Comparison of ENCODE assay signal across 10 cellular contexts in genomic region chr6:167683028-167683862, GRCh38.
DNase-seq lines count a peak whose midpoint lies in the region; ATAC-seq and TF ChIP-seq lines count a peak whose summit lies in the region.
"Had no signal": no experiment of that assay in that cellular context is flagged by ENCODE, and none has a peak within 500 bp of the region (broad histone marks: within the 10 kb centered on the region; RNA-seq: fewer than 3 reads in every experiment).

No MANE protein-coding gene starts in this region.

- H3K36me3 Mint-ChIP-seq in brain, result no peaks in the 10 kb centered on the region

- H3K27me3 ChIP-seq in hepatocyte, result no peaks in the 10 kb centered on the region

- peak; percentile 36 for DNase-seq in G401 (ENCODE audit: low spot score)
- DNase-seq in hepatocyte (ENCODE audit: low spot score), result peak; percentile 85
- peak; percentile 93 for DNase-seq in pulmonary artery endothelial cell (ENCODE audit: low read depth, low spot score)
- no peak for DNase-seq in NCI-H446 (lab: John Stamatoyannopoulos, UW)
- DNase-seq in NCI-H1436 treated with DMSO at 0.1 percent for 48 hours (lab: John Stamatoyannopoulos, UW), result no peak
- no peak for DNase-seq in NCI-H1417 (lab: John Stamatoyannopoulos, UW)
- DNase-seq: DMS79 treated with DMSO at 0.1 percent for 48 hours had no signal

- in situ Hi-C loops in G401 (cut with HindIII; ENCODE audit: low sequenced_read_pairs), result no loop called here

- peak overlapping the region; percentile 35 to 97 (median 92) for H3K27ac Mint-ChIP-seq in brain
- H3K27ac Mint-ChIP-seq: T-helper 2 cell treated with Interferon-gamma antibody and Interleukin-4, amounts not matched to agents 5 μg/mL and 100 μg/mL, for 36 hours had no signal

- H3K4me3 Mint-ChIP-seq in brain, result peak overlapping the region in 3 of 5 experiments; percentile 18 to 55 (median 32)
- H3K4me3 Mint-ChIP-seq: T-helper 2 cell treated with Interferon-gamma antibody and Interleukin-4, amounts not matched to agents 5 μg/mL and 100 μg/mL, for 36 hours had no signal

- H3K4me1 Mint-ChIP-seq in brain, result peaks cover 97% of the 10 kb centered on the region

- H3K27me3 Mint-ChIP-seq in brain, result peaks cover 10% of the 10 kb centered on the region

- H3K4me3 ChIP-seq in hepatocyte, result no peak overlapping the region

- TF ChIP-seq CTCF in brain (conservative IDR thresholded peaks at IDR 0.05), result no peak
- no peak for TF ChIP-seq CTCF in hepatocyte (IDR thresholded peaks at IDR 0.05; ENCODE audit: poor library complexity)

- no peaks in the 10 kb centered on the region for H3K79me2 ChIP-seq in hepatocyte

- H3K9me3 ChIP-seq in hepatocyte (ENCODE audit: low read depth), result no peaks in the 10 kb centered on the region

- H3K36me3 ChIP-seq in hepatocyte (replicated peaks; ENCODE audit: insufficient read depth, low read depth), result no peaks in the 10 kb centered on the region

- no peaks in the 10 kb centered on the region for H3K9me2 ChIP-seq in hepatocyte (replicated peaks; ENCODE audit: insufficient read depth)

- no peaks in the 10 kb centered on the region for H4K20me1 ChIP-seq in hepatocyte (ENCODE audit: insufficient read depth, poor library complexity, severe bottlenecking)

- 77% methylated on average over 19 of the region's 19 CpGs for WGBS in hepatocyte (ENCODE audit: low lambda C conversion rate, missing lambda C conversion rate)

- H2AFZ ChIP-seq in hepatocyte, result no peak overlapping the region

- no peak overlapping the region for H3K4me2 ChIP-seq in hepatocyte

- no peak for ATAC-seq in HG02840 (IDR thresholded peaks at IDR 0.05; ENCODE audit: low FRiP score, unreplicated experiment)

- peak overlapping the region; percentile 94 for H3K27ac ChIP-seq in hepatocyte

- H3K9me3 Mint-ChIP-seq in brain, result peaks cover 0 to 21% (median 4%) of the 10 kb centered on the region in 5 experiments

- H3K4me1 ChIP-seq in hepatocyte (ENCODE audit: insufficient read depth), result peaks cover 21% of the 10 kb centered on the region

Comparison
In these comparisons a context has a peak if more than half of its experiments do, and no peak if none do; other contexts are left out.
1. DNase-seq: peak in G401 (single experiment), hepatocyte (single experiment) and pulmonary artery endothelial cell (single experiment); none in NCI-H446 (0 of 2), NCI-H1436 treated with DMSO at 0.1 percent for 48 hours (single experiment) and NCI-H1417 (0 of 3).